ENCODE assay signal across 23 cellular contexts in genomic region chr5:126435714-126436113, GRCh38.
"Had no signal": no experiment of that assay in that cellular context is flagged by ENCODE, and none has a peak within 500 bp of the region (broad histone marks: within the 10 kb centered on the region; RNA-seq: fewer than 3 reads in every experiment).

No MANE protein-coding gene starts in this region.

- H3K27me3 Mint-ChIP-seq: naive thymus-derived CD4-positive, alpha-beta T cell had no signal

- DNase-seq: effector CD8-positive, alpha-beta T cell; endodermal cell; foreskin melanocyte; glutamatergic neuron; heart right ventricle; hippocampal formation; mesenchymal stem cell; naive thymus-derived CD4-positive, alpha-beta T cell; nephron progenitor cell; nucleus accumbens; stimulated activated CD4-positive, alpha-beta T cell treated with anti-CD3 and anti-CD28 coated beads, Interleukin-12 subunit alpha, Interleukin-12 subunit beta, amount 100 ng/mL, for 4 hours; stimulated activated CD4-positive, alpha-beta T cell treated with anti-CD3 and anti-CD28 coated beads, Interleukin-2, amount 100 ng/mL, for 24 hours; stimulated activated CD4-positive, alpha-beta T cell treated with anti-CD3 and anti-CD28 coated beads, Interleukin-4, amount 100 ng/mL, for 24 hours; stimulated activated naive CD4-positive, alpha-beta T cell treated with Interleukin-2 at 50 U/mL for 16 hours; stomach; testis; upper lobe of left lung had no signal

- H3K4me3 Mint-ChIP-seq: endodermal cell; mesothelial cell of epicardium; naive thymus-derived CD4-positive, alpha-beta T cell; nephron progenitor cell; stimulated activated effector memory CD8-positive, alpha-beta T cell treated with anti-CD3 and anti-CD28 coated beads, Interleukin-12 subunit alpha, Interleukin-12 subunit beta, amount 100 ng/mL, for 72 hours had no signal

- H3K4me1 Mint-ChIP-seq: endodermal cell had no signal

- H3K27ac ChIP-seq: esophagus muscularis mucosa, heart right ventricle, right atrium auricular region, stomach, testis, tibial nerve, upper lobe of left lung had no signal

- H3K27ac Mint-ChIP-seq: endodermal cell; mesothelial cell of epicardium; nephron progenitor cell; stimulated activated effector memory CD8-positive, alpha-beta T cell treated with anti-CD3 and anti-CD28 coated beads, Interleukin-12 subunit alpha, Interleukin-12 subunit beta, amount 100 ng/mL, for 72 hours had no signal

- ATAC-seq: heart right ventricle; naive thymus-derived CD4-positive, alpha-beta T cell; sciatic nerve; stimulated activated effector memory CD8-positive, alpha-beta T cell treated with anti-CD3 and anti-CD28 coated beads, Interleukin-12 subunit alpha, Interleukin-12 subunit beta, amount 100 ng/mL, for 72 hours had no signal

- H3K9me3 Mint-ChIP-seq: endodermal cell; stimulated activated effector memory CD8-positive, alpha-beta T cell treated with anti-CD3 and anti-CD28 coated beads, Interleukin-12 subunit alpha, Interleukin-12 subunit beta, amount 100 ng/mL, for 72 hours had no signal
